8 cellular contexts compared by ENCODE assay signal in the genomic region with DNA sequence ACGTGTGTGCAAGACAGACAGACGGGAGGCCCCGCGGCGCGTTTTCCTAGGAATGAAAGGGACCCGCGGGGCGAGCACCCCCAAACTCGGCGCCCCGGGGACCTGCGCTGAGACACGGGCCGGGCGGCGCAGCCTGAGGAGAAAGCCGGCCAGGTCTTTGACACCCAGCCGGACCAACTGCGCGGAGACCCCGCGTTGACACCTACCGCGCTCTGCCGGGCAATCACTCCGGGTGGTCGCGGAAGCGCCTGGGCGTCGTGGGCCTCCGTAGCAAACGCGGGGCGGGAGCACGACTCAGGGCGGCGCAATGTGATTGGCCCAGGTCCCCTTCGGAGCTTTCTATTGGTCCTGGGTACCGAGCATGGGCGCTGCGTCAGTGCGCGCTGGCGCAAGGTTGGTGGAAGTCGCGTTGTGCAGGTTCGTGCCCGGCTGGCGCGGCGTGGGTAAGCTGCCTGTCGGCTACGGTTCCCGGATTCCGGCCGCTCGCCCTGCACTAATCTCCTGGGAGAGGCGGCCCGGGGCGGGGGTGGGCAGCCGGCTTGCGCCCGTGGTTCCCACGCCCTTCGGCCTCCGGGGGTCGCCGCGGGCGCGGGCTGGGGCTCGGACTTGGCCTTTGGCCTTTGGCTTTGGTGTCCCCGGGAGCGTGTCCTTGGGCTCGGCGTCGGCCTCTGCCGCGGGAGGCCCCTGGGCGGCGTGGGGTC. TPM values are rescaled to one million over a fixed set of nuclear protein-coding genes. Genes with fewer than 3 reads are reported as not detected.
DNase-seq lines count a peak whose midpoint lies in the region; ATAC-seq and TF ChIP-seq lines count a peak whose summit lies in the region.

FASTKD3 (minus strand) TSS at position 259 of the 701 bp plus-strand sequence. CDS start 948 bp downstream, outside the sequence.
MTRR (plus strand) TSS at position 376 of the 701 bp plus-strand sequence. CDS start 1,647 bp downstream, outside the sequence.

- TF ChIP-seq CTCF in liver (IDR thresholded peaks at IDR 0.05; ENCODE audit: low read depth, low read length, missing input control): no peak

- under 1% methylated on average over 83 of the region's 83 CpGs for WGBS in liver

- H3K27me3 ChIP-seq in liver (ENCODE audit: control insufficient read depth in 4 of 4, insufficient read depth in 4 of 4, low read length in 3 of 4): no peaks in the 10 kb centered on the region

- H3K36me3 ChIP-seq in liver (ENCODE audit: control insufficient read depth in 4 of 4, insufficient read depth in 3 of 4, low read depth in 1 of 4, low read length in 3 of 4): peaks cover 0 to 8% (median 3%) of the 10 kb centered on the region in 4 donors

- H3K4me3 ChIP-seq in liver (ENCODE audit: low read depth in 1 of 3, low read length in 3 of 3): peak within 1 kb of the TSS; percentile 50 to 90 (median 63)

- no peaks in the 10 kb centered on the region for H3K9me3 ChIP-seq in liver (ENCODE audit: control insufficient read depth in 4 of 4, low read length in 3 of 4)

- ATAC-seq in GM19372 (IDR thresholded peaks at IDR 0.05; ENCODE audit: low read depth, unreplicated experiment) (peak; percentile 98), HG03558 (IDR thresholded peaks at IDR 0.05; ENCODE audit: extremely low read depth, unreplicated experiment) (peak; percentile 92)

- H3K4me1 ChIP-seq in liver (ENCODE audit: control insufficient read depth in 4 of 4, insufficient read depth in 4 of 4, low read length in 3 of 4): peaks cover 1 to 35% (median 21%) of the 10 kb centered on the region in 4 donors

- H3K9ac ChIP-seq in liver (ENCODE audit: low read depth in 1 of 2, low read length in 2 of 2): peak within 1 kb of the TSS; percentile 52 to 71

- DNase-seq in C1 segment of cervical spinal cord (lab: John Stamatoyannopoulos, UW) (peak; percentile 44 to 92 (median 89)), NCI-H748 treated with DMSO at 0.1 percent for 48 hours (lab: John Stamatoyannopoulos, UW) (peak; percentile 97), dermis blood vessel endothelial cell (peak; percentile 97)
- peak; percentile 78 to 88 for DNase-seq in activated CD4-positive, alpha-beta T cell treated with anti-CD3 and anti-CD28 coated beads, Interleukin-2, amount 50 U/mL, for 24 hours (ENCODE audit: low read depth in 1 of 2, low spot score in 1 of 2)
- peak; percentile 91 for DNase-seq in stimulated activated CD4-positive, alpha-beta T cell treated with anti-CD3 and anti-CD28 coated beads, Interleukin-4, amount 100 ng/mL, for 24 hours

- peak within 1 kb of the TSS; percentile 76 to 89 for H3K27ac ChIP-seq in liver (ENCODE audit: low read depth in 1 of 2, low read length in 2 of 2)

- no peak for TF ChIP-seq RAD21 in liver (IDR thresholded peaks at IDR 0.05)

TF ChIP-seq in liver, 16 proteins besides CTCF, POLR2A, EP300 and RAD21:
- TF ChIP-seq, protein P1, sequence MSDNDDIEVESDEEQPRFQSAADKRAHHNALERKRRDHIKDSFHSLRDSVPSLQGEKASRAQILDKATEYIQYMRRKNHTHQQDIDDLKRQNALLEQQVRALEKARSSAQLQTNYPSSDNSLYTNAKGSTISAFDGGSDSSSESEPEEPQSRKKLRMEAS (IDR thresholded peaks at IDR 0.05): peak; percentile 22
- TF ChIP-seq, protein P2, sequence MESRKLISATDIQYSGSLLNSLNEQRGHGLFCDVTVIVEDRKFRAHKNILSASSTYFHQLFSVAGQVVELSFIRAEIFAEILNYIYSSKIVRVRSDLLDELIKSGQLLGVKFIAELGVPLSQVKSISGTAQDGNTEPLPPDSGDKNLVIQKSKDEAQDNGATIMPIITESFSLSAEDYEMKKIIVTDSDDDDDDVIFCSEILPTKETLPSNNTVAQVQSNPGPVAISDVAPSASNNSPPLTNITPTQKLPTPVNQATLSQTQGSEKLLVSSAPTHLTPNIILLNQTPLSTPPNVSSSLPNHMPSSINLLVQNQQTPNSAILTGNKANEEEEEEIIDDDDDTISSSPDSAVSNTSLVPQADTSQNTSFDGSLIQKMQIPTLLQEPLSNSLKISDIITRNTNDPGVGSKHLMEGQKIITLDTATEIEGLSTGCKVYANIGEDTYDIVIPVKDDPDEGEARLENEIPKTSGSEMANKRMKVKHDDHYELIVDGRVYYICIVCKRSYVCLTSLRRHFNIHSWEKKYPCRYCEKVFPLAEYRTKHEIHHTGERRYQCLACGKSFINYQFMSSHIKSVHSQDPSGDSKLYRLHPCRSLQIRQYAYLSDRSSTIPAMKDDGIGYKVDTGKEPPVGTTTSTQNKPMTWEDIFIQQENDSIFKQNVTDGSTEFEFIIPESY (IDR thresholded peaks at IDR 0.05): peak; percentile 56
- TF ChIP-seq TAF1 (conservative IDR thresholded peaks at IDR 0.05) (no peak), JUND (IDR thresholded peaks at IDR 0.05) (no peak), FOXA1 (IDR thresholded peaks at IDR 0.05) (no peak), YY1 (IDR thresholded peaks at IDR 0.05) (peak; percentile 52), RXRA (IDR thresholded peaks at IDR 0.05) (peak; percentile 20 to 38), SP1 (IDR thresholded peaks at IDR 0.05) (peak; percentile 81), EGR1 (IDR thresholded peaks at IDR 0.05; ENCODE audit: low read depth in 2 of 2) (no peak), GABPA (IDR thresholded peaks at IDR 0.05 in 1 of 2, conservative IDR thresholded peaks at IDR 0.05 in 1 of 2) (no peak), HNF4A (conservative IDR thresholded peaks at IDR 0.05) (no peak)
- TF ChIP-seq, protein P3, sequence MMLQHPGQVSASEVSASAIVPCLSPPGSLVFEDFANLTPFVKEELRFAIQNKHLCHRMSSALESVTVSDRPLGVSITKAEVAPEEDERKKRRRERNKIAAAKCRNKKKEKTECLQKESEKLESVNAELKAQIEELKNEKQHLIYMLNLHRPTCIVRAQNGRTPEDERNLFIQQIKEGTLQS (IDR thresholded peaks at IDR 0.05): no peak
- TF ChIP-seq, protein P4, sequence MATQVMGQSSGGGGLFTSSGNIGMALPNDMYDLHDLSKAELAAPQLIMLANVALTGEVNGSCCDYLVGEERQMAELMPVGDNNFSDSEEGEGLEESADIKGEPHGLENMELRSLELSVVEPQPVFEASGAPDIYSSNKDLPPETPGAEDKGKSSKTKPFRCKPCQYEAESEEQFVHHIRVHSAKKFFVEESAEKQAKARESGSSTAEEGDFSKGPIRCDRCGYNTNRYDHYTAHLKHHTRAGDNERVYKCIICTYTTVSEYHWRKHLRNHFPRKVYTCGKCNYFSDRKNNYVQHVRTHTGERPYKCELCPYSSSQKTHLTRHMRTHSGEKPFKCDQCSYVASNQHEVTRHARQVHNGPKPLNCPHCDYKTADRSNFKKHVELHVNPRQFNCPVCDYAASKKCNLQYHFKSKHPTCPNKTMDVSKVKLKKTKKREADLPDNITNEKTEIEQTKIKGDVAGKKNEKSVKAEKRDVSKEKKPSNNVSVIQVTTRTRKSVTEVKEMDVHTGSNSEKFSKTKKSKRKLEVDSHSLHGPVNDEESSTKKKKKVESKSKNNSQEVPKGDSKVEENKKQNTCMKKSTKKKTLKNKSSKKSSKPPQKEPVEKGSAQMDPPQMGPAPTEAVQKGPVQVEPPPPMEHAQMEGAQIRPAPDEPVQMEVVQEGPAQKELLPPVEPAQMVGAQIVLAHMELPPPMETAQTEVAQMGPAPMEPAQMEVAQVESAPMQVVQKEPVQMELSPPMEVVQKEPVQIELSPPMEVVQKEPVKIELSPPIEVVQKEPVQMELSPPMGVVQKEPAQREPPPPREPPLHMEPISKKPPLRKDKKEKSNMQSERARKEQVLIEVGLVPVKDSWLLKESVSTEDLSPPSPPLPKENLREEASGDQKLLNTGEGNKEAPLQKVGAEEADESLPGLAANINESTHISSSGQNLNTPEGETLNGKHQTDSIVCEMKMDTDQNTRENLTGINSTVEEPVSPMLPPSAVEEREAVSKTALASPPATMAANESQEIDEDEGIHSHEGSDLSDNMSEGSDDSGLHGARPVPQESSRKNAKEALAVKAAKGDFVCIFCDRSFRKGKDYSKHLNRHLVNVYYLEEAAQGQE (IDR thresholded peaks at IDR 0.05): peak; percentile 41
TF ChIP-seq in liver: peak in this region for 6.

RNA-seq across cellular contexts. Expression of gene FASTKD3, which starts in this region (rescaled TPM):
- total RNA-seq in dermis blood vessel endothelial cell: 13.7 and 14.3 TPM in 2 replicates
- total RNA-seq in liver: 10 to 100 TPM in 1 of 2 donors, 1 to 10 TPM in 1; 9.5 to 11.3 TPM
- polyA plus RNA-seq in liver: 1 to 10 TPM; 6.3 to 9.5 TPM

RNA-seq across cellular contexts. Expression of gene MTRR, which starts in this region (rescaled TPM):
- 25.9 and 30.7 TPM in 2 replicates for total RNA-seq in dermis blood vessel endothelial cell
- 10 to 100 TPM; 16.2 to 49.7 TPM for total RNA-seq in liver
- 10 to 100 TPM; 17.8 to 18.1 TPM for polyA plus RNA-seq in liver

Comparison
In these comparisons a context has a peak if more than half of its experiments do, and no peak if none do; other contexts are left out.
1. Peak in every context shown above with its lines: DNase-seq, ATAC-seq, H3K4me3 ChIP-seq and H3K27ac ChIP-seq.